2 cellular contexts compared by ENCODE assay signal in genomic region chr3:120705851-120706582, GRCh38.
A peak's percentile ranks its signal among the peaks of the same experiment; 100 is the strongest.
TF ChIP-seq lines count a peak whose summit lies in the region.

No MANE protein-coding gene starts in this region.

TF ChIP-seq in liver, 16 proteins besides CTCF, POLR2A, EP300 and RAD21:
- no peak for TF ChIP-seq REST (IDR thresholded peaks at IDR 0.05)
- no peak for TF ChIP-seq NR2F2 (IDR thresholded peaks at IDR 0.05)
- TF ChIP-seq TAF1 (conservative IDR thresholded peaks at IDR 0.05): no peak
- TF ChIP-seq ZBTB33 (IDR thresholded peaks at IDR 0.05): peak; percentile 20
- TF ChIP-seq EGR1 (IDR thresholded peaks at IDR 0.05; ENCODE audit: low read depth in 2 of 2): no peak
- TF ChIP-seq RXRA (IDR thresholded peaks at IDR 0.05): peak; percentile 16 to 29
- peak; percentile 6 to 37 for TF ChIP-seq HNF4A (conservative IDR thresholded peaks at IDR 0.05)
- TF ChIP-seq ATF3 (IDR thresholded peaks at IDR 0.05): no peak
- no peak for TF ChIP-seq FOXA2 (IDR thresholded peaks at IDR 0.05)
- no peak for TF ChIP-seq SP1 (IDR thresholded peaks at IDR 0.05)
- no peak for TF ChIP-seq MAX (IDR thresholded peaks at IDR 0.05)
- TF ChIP-seq HNF4G (IDR thresholded peaks at IDR 0.05): no peak
- TF ChIP-seq YY1 (IDR thresholded peaks at IDR 0.05): peak; percentile 51
- TF ChIP-seq JUND (IDR thresholded peaks at IDR 0.05): no peak
- TF ChIP-seq GABPA (IDR thresholded peaks at IDR 0.05 in 1 of 2, conservative IDR thresholded peaks at IDR 0.05 in 1 of 2): no peak
- TF ChIP-seq FOXA1 (IDR thresholded peaks at IDR 0.05): no peak

TF ChIP-seq in HepG2, 621 proteins besides CTCF, POLR2A, EP300 and RAD21:
- no peak for TF ChIP-seq NCOA2 (CRISPR knock-in tag; IDR thresholded peaks at IDR 0.05)
- TF ChIP-seq ZBTB43 (CRISPR knock-in tag; conservative IDR thresholded peaks at IDR 0.05): no peak
- TF ChIP-seq DNMT1 (CRISPR knock-in tag; IDR thresholded peaks at IDR 0.05): no peak
- TF ChIP-seq KDM4B (CRISPR knock-in tag; IDR thresholded peaks at IDR 0.05): no peak
- TF ChIP-seq ZNF296 (CRISPR knock-in tag; conservative IDR thresholded peaks at IDR 0.05): no peak
- TF ChIP-seq ZNF335 (CRISPR knock-in tag; IDR thresholded peaks at IDR 0.05): no peak
- no peak for TF ChIP-seq ZSCAN29 (CRISPR knock-in tag; conservative IDR thresholded peaks at IDR 0.05)
- TF ChIP-seq ZNF24 (IDR thresholded peaks at IDR 0.05): no peak
- TF ChIP-seq EED (CRISPR knock-in tag; IDR thresholded peaks at IDR 0.05): no peak
- no peak for TF ChIP-seq SOX5 (CRISPR knock-in tag; IDR thresholded peaks at IDR 0.05; ENCODE audit: borderline replicate concordance)
